In genomic region chr7:132410385-132410784, GRCh38 we compare ENCODE assay signal across 12 cellular contexts.
DNase-seq lines count a peak whose midpoint lies in the region; ATAC-seq, FAIRE-seq and TF ChIP-seq lines count a peak whose summit lies in the region.
"Had no signal": no experiment of that assay in that cellular context is flagged by ENCODE, and none has a peak within 500 bp of the region (broad histone marks: within the 10 kb centered on the region; RNA-seq: fewer than 3 reads in every experiment).

No MANE protein-coding gene starts in this region.

- peak overlapping the region; percentile 55 for H3K27ac ChIP-seq in left ventricle myocardium inferior (replicated peaks)
- no peak overlapping the region for H3K27ac ChIP-seq in small intestine (ENCODE audit: low read depth in 1 of 2, low read length in 1 of 2)

- no peak for TF ChIP-seq CTCF in left ventricle myocardium inferior (IDR thresholded peaks at IDR 0.05; ENCODE audit: borderline replicate concordance)

- H3K27me3 ChIP-seq in left ventricle myocardium inferior (ENCODE audit: low read depth) (no peaks in the 10 kb centered on the region), small intestine (ENCODE audit: control insufficient read depth in 2 of 2, insufficient read depth in 2 of 2, low read length in 2 of 2) (no peaks in the 10 kb centered on the region)
- H3K27me3 ChIP-seq: ascending aorta had no signal

- 36 to 55% (median 53%) methylated on average over 7 of the region's 7 CpGs for WGBS in small intestine, 3 donors

- FAIRE-seq in small intestine (lab: Jason Lieb, UNC): no peak

- H3K4me3 ChIP-seq in left ventricle myocardium inferior (no peak overlapping the region), small intestine (ENCODE audit: low read depth in 1 of 2, low read length in 2 of 2) (no peak overlapping the region)
- H3K4me3 ChIP-seq: ascending aorta had no signal

- intact Hi-C loops in left ventricle myocardium inferior (cut with micrococcal nuclease): no loop called here
- intact Hi-C loops in sciatic nerve (cut with DNase I): no loop called here

- in situ Hi-C loops in KBM-7 (cut with MboI; ENCODE audit: low pct_unique_long_range_greater_than_20kb, low sequenced_read_pairs): no loop called here

- H3K4me1 ChIP-seq in left ventricle myocardium inferior: peaks cover 39% of the 10 kb centered on the region
- H3K4me1 ChIP-seq in small intestine (ENCODE audit: control insufficient read depth in 2 of 2, insufficient read depth in 1 of 2, low read depth in 1 of 2, low read length in 1 of 2): peaks cover 0 to 2% of the 10 kb centered on the region in 2 donors

- peak; percentile 61 for ATAC-seq in sciatic nerve
- ATAC-seq: activated T-cell treated with anti-CD3 and anti-CD28 coated beads, Interleukin-2, amount 50 U/mL, for 72 hours had no signal

- H3K9me3 ChIP-seq in left ventricle myocardium inferior (replicated peaks) (no peaks in the 10 kb centered on the region), small intestine (ENCODE audit: control insufficient read depth, low read depth) (no peaks in the 10 kb centered on the region)
- H3K9me3 ChIP-seq: ascending aorta had no signal

- DNase-seq in Kasumi-1 (lab: John Stamatoyannopoulos, UW) (peak; percentile 61 to 68), UCSD-AML1 (lab: John Stamatoyannopoulos, UW; ENCODE audit: unreplicated experiment) (peak; percentile 28), left ventricle myocardium inferior (no peak), sciatic nerve (ENCODE audit: low spot score) (no peak), small intestine (no peak), KBM-7 (no peak), NCI-H2081 (lab: John Stamatoyannopoulos, UW) (no peak)
- DNase-seq: activated CD4-positive, alpha-beta T cell treated with anti-CD3 and anti-CD28 coated beads for 4 hours; activated T-cell treated with anti-CD3 and anti-CD28 coated beads, Interleukin-2, amount 50 U/mL, for 72 hours; effector CD8-positive, alpha-beta T cell; NCI-H2029 treated with DMSO at 0.1 percent for 48 hours had no signal

- H3K36me3 ChIP-seq in left ventricle myocardium inferior: no peaks in the 10 kb centered on the region
- H3K36me3 ChIP-seq in small intestine (ENCODE audit: control insufficient read depth in 2 of 2, insufficient read depth in 2 of 2, low read length in 2 of 2): no peaks in the 10 kb centered on the region
- H3K36me3 ChIP-seq: ascending aorta had no signal

Comparison
In these comparisons a context has a peak if more than half of its experiments do, and no peak if none do; other contexts are left out.
1. DNase-seq: peak in Kasumi-1 (2 of 2) and UCSD-AML1 (single experiment); none in left ventricle myocardium inferior (single experiment), sciatic nerve (single experiment), small intestine (single experiment), KBM-7 (single experiment) and NCI-H2081 (0 of 2).